In the genomic region with DNA sequence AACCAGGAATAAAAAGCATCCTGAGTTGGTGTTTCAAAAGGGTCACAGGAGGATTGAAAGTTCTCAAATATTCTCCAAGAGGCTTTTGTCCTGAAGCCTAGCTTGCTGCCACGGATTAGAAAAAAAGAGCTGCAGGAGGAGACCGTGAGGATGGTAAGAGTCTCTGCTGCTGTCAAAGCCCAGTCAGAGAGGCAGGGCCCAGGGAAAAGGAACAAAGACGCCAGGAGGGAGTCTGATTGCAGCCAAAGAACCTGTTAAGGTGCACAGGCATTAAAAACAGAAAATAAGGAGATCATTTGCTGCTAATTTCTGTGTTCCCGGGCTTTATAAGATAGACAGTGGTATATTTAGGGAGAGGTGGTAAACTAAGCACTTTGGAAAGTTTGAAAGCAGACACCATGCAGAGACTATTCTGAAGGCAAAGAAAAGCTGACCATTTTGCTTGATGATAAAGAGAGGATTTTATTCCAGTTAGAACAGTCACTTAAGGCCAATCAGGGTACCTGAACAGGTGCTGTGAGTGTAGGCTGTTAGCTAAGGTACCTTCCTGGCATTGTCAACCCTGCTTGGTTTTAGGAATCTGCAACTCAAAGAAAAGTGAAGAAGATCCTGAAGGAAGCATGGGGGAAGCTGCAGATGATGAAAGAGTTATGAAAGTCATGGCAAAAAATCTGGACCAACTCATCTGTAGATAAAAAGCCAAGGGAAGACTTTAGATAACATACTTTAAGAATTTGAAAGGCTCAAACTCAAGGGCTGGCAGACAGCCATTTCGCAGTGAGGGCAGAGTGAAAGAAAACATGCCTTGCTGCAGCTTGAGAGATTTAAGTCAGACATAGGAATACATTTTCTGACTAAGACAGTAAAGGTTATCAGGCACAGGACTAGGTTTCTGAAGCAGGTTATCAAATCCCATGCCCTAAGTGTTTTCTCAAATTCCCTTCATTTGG, we compare ENCODE assay signal across 1 cellular context.
TF ChIP-seq lines count a peak whose summit lies in the region.

No MANE protein-coding gene starts in this region.

TF ChIP-seq in GM23338, 12 proteins besides CTCF, POLR2A, EP300 and RAD21 (continued from another document):
- TF ChIP-seq ZNF114 (CRISPR knock-in tag; IDR thresholded peaks at IDR 0.05) (no peak), POLR2AphosphoS5 (IDR thresholded peaks at IDR 0.05; ENCODE audit: low read depth) (no peak), EZH2 (IDR thresholded peaks at IDR 0.05; ENCODE audit: low read depth, unreplicated experiment) (no peak), NANOG (IDR thresholded peaks at IDR 0.05; ENCODE audit: borderline replicate concordance) (no peak), STAT1 (IDR thresholded peaks at IDR 0.05; ENCODE audit: unreplicated experiment) (no peak), CREB1 (CRISPR knock-in tag; IDR thresholded peaks at IDR 0.05; ENCODE audit: low read depth) (no peak)
